In the genomic region with DNA sequence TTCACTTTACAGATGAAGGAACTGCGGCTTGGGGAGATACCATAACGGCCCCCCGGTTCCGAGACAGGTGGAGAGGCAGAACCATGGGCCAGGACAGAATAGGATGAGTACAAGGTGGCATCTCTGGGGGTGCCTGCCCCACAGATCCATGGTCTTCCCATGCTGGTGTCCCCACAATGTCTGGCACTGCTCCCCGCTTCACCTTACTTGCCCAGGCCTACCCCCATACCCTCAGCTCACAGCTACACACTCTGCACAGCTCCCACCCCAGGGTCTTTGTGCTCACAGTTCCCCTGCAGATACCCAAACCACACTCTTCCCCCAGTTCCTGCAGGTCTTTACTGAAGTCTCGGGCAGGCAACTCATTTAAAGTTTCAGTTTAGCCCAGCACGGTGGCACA, we compare ENCODE assay signal across 25 cellular contexts.
"Had no signal": no experiment of that assay in that cellular context is flagged by ENCODE, and none has a peak within 500 bp of the region (broad histone marks: within the 10 kb centered on the region; RNA-seq: fewer than 3 reads in every experiment).

No MANE protein-coding gene starts in this region.

- H3K27ac Mint-ChIP-seq: IgD-negative memory B cell had no signal

- H3K4me1 Mint-ChIP-seq: IgD-negative memory B cell had no signal

- DNase-seq: KBM-7; MV-4-11; NCI-H1048; NCI-H1105; NCI-H1417; NCI-H1436 treated with DMSO at 0.1 percent for 48 hours; NCI-H1694; NCI-H187 treated with DMSO at 0.1 percent for 48 hours; NCI-H2029 treated with DMSO at 0.1 percent for 48 hours; NCI-H226; NCI-H446; NCI-H510A; NCI-H524 treated with DMSO at 0.1 percent for 48 hours; NCI-H69; NCI-H774; NK-92 treated with Interleukin-12 subunit alpha and Interleukin-12 subunit beta, amount 100 ng/mL, for 24 hours; PC-3; SHP77 treated with DMSO at 0.1 percent for 48 hours; SJCRH30 had no signal

- H3K9me3 ChIP-seq: SJCRH30 had no signal

- H3K4me3 ChIP-seq: SJCRH30 had no signal

- H3K4me3 Mint-ChIP-seq: IgD-negative memory B cell had no signal

- H3K36me3 Mint-ChIP-seq: IgD-negative memory B cell had no signal

- H3K9me3 Mint-ChIP-seq: IgD-negative memory B cell had no signal

- H3K27me3 ChIP-seq: SJCRH30 had no signal

- ATAC-seq: Panc1, PC-3, SK-N-SH treated with all-trans-retinoic acid at 6 μM for 48 hours had no signal

- H3K4me1 ChIP-seq: SJCRH30 had no signal

- H3K27ac ChIP-seq: HL-60, RWPE1, SJCRH30 had no signal

- H3K36me3 ChIP-seq: SJCRH30 had no signal

- FAIRE-seq: HTR-8/SVneo had no signal

- H3K27me3 Mint-ChIP-seq: IgD-negative memory B cell had no signal
